ENCODE assay signal across 24 cellular contexts in genomic region chr11:34034053-34034452, GRCh38.
"Had no signal": no experiment of that assay in that cellular context is flagged by ENCODE, and none has a peak within 500 bp of the region (broad histone marks: within the 10 kb centered on the region; RNA-seq: fewer than 3 reads in every experiment).

No MANE protein-coding gene starts in this region.

- DNase-seq: activated CD4-positive, alpha-beta memory T cell treated with anti-CD3 and anti-CD28 coated beads for 36 hours; activated CD4-positive, alpha-beta T cell treated with anti-CD3 and anti-CD28 coated beads, Interleukin-2, amount 10 ng/mL, durations not matched to agents 7 days and 5 days; activated CD4-positive, CD25-positive, alpha-beta regulatory T cell; activated CD8-positive, alpha-beta memory T cell treated with anti-CD3 and anti-CD28 coated beads for 24 hours; activated effector memory CD4-positive, alpha-beta T cell treated with anti-CD3 and anti-CD28 coated beads, Interleukin-2, amount 50 U/mL, for 16 hours; activated naive CD4-positive, alpha-beta T cell treated with anti-CD3 and anti-CD28 coated beads for 36 hours; activated T-cell treated with anti-CD3 and anti-CD28 coated beads, Interleukin-2, amount 50 U/mL, for 4 hours; amygdala; MG63; MV-4-11; NCI-H1092 treated with DMSO at 0.1 percent for 48 hours; NCI-H1417 treated with DMSO at 0.1 percent for 48 hours; NCI-H1694; NCI-H2029; NCI-H2107; NCI-H2227 treated with DMSO at 0.1 percent for 48 hours; NCI-H526; T-helper 1 cell had no signal

- H3K9me3 Mint-ChIP-seq: activated CD4-positive, alpha-beta memory T cell treated with anti-CD3 and anti-CD28 coated beads for 36 hours; activated CD4-positive, alpha-beta T cell treated with anti-CD3 and anti-CD28 coated beads, Interleukin-2, amount 10 ng/mL, durations not matched to agents 7 days and 5 days; activated naive CD4-positive, alpha-beta T cell treated with anti-CD3 and anti-CD28 coated beads for 36 hours; activated T-cell treated with anti-CD3 and anti-CD28 coated beads, Interleukin-2, amount 50 U/mL, for 4 hours; brain had no signal

- H3K36me3 Mint-ChIP-seq: activated CD4-positive, alpha-beta memory T cell treated with anti-CD3 and anti-CD28 coated beads for 36 hours; activated naive CD8-positive, alpha-beta T cell; brain had no signal

- H3K4me3 Mint-ChIP-seq: activated CD4-positive, alpha-beta memory T cell treated with anti-CD3 and anti-CD28 coated beads for 36 hours; activated CD4-positive, alpha-beta T cell treated with anti-CD3 and anti-CD28 coated beads, Interleukin-2, amount 10 ng/mL, durations not matched to agents 7 days and 5 days; activated naive CD4-positive, alpha-beta T cell treated with anti-CD3 and anti-CD28 coated beads for 36 hours; activated naive CD8-positive, alpha-beta T cell; activated T-cell treated with anti-CD3 and anti-CD28 coated beads, Interleukin-2, amount 50 U/mL, for 4 hours; brain had no signal

- H3K27ac Mint-ChIP-seq: activated CD4-positive, alpha-beta memory T cell treated with anti-CD3 and anti-CD28 coated beads for 36 hours; activated CD4-positive, alpha-beta T cell treated with anti-CD3 and anti-CD28 coated beads, Interleukin-2, amount 10 ng/mL, durations not matched to agents 7 days and 5 days; activated naive CD4-positive, alpha-beta T cell treated with anti-CD3 and anti-CD28 coated beads for 36 hours; activated naive CD8-positive, alpha-beta T cell; brain had no signal

- ATAC-seq: activated T-cell treated with anti-CD3 and anti-CD28 coated beads, Interleukin-2, amount 50 U/mL, for 4 hours; Right ventricle myocardium inferior had no signal

- H3K27me3 Mint-ChIP-seq: activated CD4-positive, alpha-beta memory T cell treated with anti-CD3 and anti-CD28 coated beads for 36 hours had no signal

- H3K9me3 ChIP-seq: MG63 had no signal

- H3K27me3 ChIP-seq: cardiac muscle cell, MG63 had no signal

- H3K36me3 ChIP-seq: cardiac muscle cell, MG63 had no signal

- H3K4me3 ChIP-seq: cardiac muscle cell, MG63, SK-N-MC had no signal

- H3K27ac ChIP-seq: cardiac muscle cell, SK-N-MC, VCaP had no signal
